In the genomic region with DNA sequence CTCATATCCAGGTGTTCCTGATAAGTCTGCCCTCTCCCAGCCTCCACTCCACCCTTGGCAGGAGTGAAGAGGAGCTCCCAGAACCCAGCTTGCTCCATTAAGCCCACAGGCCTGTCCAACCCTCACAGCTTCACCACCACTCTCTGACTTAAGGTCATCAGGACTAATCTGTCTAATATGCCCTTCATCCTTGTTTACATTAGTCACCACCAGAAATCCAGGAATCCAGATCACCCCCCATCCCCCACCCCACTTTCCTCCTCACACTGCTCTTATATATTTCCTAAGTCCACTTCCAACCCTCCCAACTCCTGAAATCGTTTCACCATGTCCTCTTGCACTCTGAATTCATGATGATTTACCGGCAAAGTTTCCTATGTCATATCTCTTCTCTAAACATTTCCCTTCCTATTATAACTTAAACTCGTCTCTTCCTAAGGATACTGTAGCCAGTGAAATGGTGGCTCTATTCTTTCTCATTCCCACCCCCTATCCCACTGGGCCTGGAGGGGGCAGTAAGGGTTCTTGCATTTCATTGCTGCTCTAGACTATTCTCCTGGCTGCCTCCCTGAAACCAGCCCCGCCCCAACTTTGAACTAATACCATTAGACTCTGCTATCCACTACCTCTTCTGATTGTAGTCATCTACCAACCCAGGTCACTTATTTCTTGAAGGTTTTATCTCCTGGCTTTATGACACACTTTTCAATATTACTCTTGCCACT, we compare ENCODE assay signal across 18 cellular contexts. TPM values are rescaled to one million over a fixed set of nuclear protein-coding genes. Genes with fewer than 3 reads are reported as not detected.
DNase-seq lines count a peak whose midpoint lies in the region; ATAC-seq and TF ChIP-seq lines count a peak whose summit lies in the region.
"Had no signal": no experiment of that assay in that cellular context is flagged by ENCODE, and none has a peak within 500 bp of the region (broad histone marks: within the 10 kb centered on the region; RNA-seq: fewer than 3 reads in every experiment).

No MANE protein-coding gene starts in this region.

- H3K18ac ChIP-seq in H9 (ENCODE audit: insufficient read length, low read depth, low read length) = no peak overlapping the region

- H3T11ph ChIP-seq in H9 (ENCODE audit: low read length) = no peak overlapping the region

- H3K27me3 Mint-ChIP-seq in Calu3 (ENCODE audit: unreplicated experiment) (no peaks in the 10 kb centered on the region), H9 (ENCODE audit: low read depth) (no peaks in the 10 kb centered on the region), WTC11 (ENCODE audit: low read depth) (no peaks in the 10 kb centered on the region)

- H3K4me1 ChIP-seq in H9 (ENCODE audit: insufficient read depth, low read length) = peaks cover 6% of the 10 kb centered on the region; the same call in 1 of the 2 replicates

- intact Hi-C loops in Calu3 (cut with micrococcal nuclease; ENCODE audit: unreplicated experiment) = loop anchor here (1.0 to 10.0 kb wide), 2 partner anchors 87 to 186 kb away; a partner anchor contains a TSS

- no peak overlapping the region for H3K4ac ChIP-seq in H9 (ENCODE audit: low read depth, low read length)

- no peak overlapping the region for H2BK120ac ChIP-seq in H9 (ENCODE audit: low read depth, low read length, poor library complexity, severe bottlenecking)

- H3K27ac Mint-ChIP-seq in Calu3 (ENCODE audit: unreplicated experiment) (peak overlapping the region; percentile 3), H9 (peak overlapping the region in 1 of 3 experiments; percentile 93; a peak in 3 of 7 replicates), WTC11 (peak overlapping the region; percentile 43; the same call in 1 of the 2 replicates)
- H3K27ac Mint-ChIP-seq: B cell had no signal

- POLR2A ChIA-PET in WTC11 (lab: Charles Lee) = interaction anchor here (0.6 kb wide), 1 partner anchor 129 kb away, joined by 8 read pairs; no protein-coding TSS in a partner anchor

- no peak overlapping the region for H3K14ac ChIP-seq in H9 (ENCODE audit: insufficient read depth, low read length)

- H4K91ac ChIP-seq in H9 (ENCODE audit: insufficient read length, low read depth, low read length) = no peak overlapping the region

- H3K27me3 ChIP-seq in H9 (ENCODE audit: insufficient read depth, low read length) = no peaks in the 10 kb centered on the region

- H3K27ac ChIP-seq in H9 (ENCODE audit: insufficient read length, low read depth, low read length) = no peak overlapping the region
- H3K27ac ChIP-seq: SK-N-MC had no signal

- H3K4me2 ChIP-seq in H9 (ENCODE audit: insufficient read depth, insufficient read length, low read length) = no peak overlapping the region

- H2BK5ac ChIP-seq in H9 (ENCODE audit: insufficient read length, low read length) = no peak overlapping the region

- no peaks in the 10 kb centered on the region for H3K23me2 ChIP-seq in H9 (ENCODE audit: insufficient read length, low read depth, low read length, poor library complexity, severe bottlenecking)

- H3K9ac ChIP-seq in H9 (ENCODE audit: extremely low read depth, insufficient read length, low read length) = no peak overlapping the region

- H2BK12ac ChIP-seq in H9 (ENCODE audit: insufficient read length, low read depth, low read length) = no peak overlapping the region

- H3K4me3 Mint-ChIP-seq in Calu3 (ENCODE audit: low read depth, unreplicated experiment) (no peak overlapping the region), H9 (no peak overlapping the region), WTC11 (no peak overlapping the region)
- H3K4me3 Mint-ChIP-seq: B cell had no signal

- H3K9me3 Mint-ChIP-seq in Calu3 (ENCODE audit: low read depth, unreplicated experiment) (no peaks in the 10 kb centered on the region), H9 (no peaks in the 10 kb centered on the region; a peak in 1 of 5 replicates), WTC11 (peaks cover 8% of the 10 kb centered on the region)

- H3K4me1 Mint-ChIP-seq in Calu3 (ENCODE audit: low read depth, unreplicated experiment) (peaks cover 42% of the 10 kb centered on the region), H9 (peaks cover 12 to 24% of the 10 kb centered on the region in 2 experiments), WTC11 (peaks cover 28% of the 10 kb centered on the region)
- H3K4me1 Mint-ChIP-seq: B cell had no signal

- H3K79me2 ChIP-seq in H9 (ENCODE audit: insufficient read depth, low read length) = no peaks in the 10 kb centered on the region

- H4K5ac ChIP-seq in H9 (ENCODE audit: insufficient read length, low read depth, low read length) = no peak overlapping the region

- no CpG with 5 or more reads among the region's 4 CpGs for WGBS in H9 (ENCODE audit: extremely low coverage, insufficient read length, low lambda C conversion rate)

- H3K36me3 Mint-ChIP-seq in Calu3 (ENCODE audit: insufficient read depth, unreplicated experiment) (peaks cover 12% of the 10 kb centered on the region), H9 (ENCODE audit: insufficient read depth in 1 of 3, low read depth in 3 of 3) (peaks cover under 1 to 4% (median under 1%) of the 10 kb centered on the region in 3 experiments; a peak in 4 of 7 replicates), WTC11 (0 out of 2 replicates have a peak, but pooled peaks cover 7% of the 10 kb centered on the region)

- CTCF ChIA-PET in Calu3 (lab: Charles Lee) = interaction anchor here (0.6 to 1.0 kb wide), 2 partner anchors 18 to 86 kb away, joined by 3 to 4 read pairs; no protein-coding TSS in a partner anchor
- CTCF ChIA-PET in WTC11 (lab: Charles Lee) = interaction anchor here (0.7 to 1.0 kb wide), 3 partner anchors 10 to 33 kb away, joined by 3 read pairs; no protein-coding TSS in a partner anchor

- BruUV-seq in Calu3 (replicated peaks; lab: Mats Ljungman, UMichigan) = no TSS peak

- no peak for TF ChIP-seq CTCF in Calu3 (IDR thresholded peaks at IDR 0.05; ENCODE audit: unreplicated experiment)
- 0 out of 3 replicates have a peak, but pooled peaks have one; percentile 18 for TF ChIP-seq CTCF in H9 (conservative IDR thresholded peaks at IDR 0.05)
- TF ChIP-seq CTCF in WTC11 (IDR thresholded peaks at IDR 0.05) = no peak

- no peak overlapping the region for H2BK15ac ChIP-seq in H9 (ENCODE audit: low read depth, low read length)

- no peak for DNase-seq in Calu3
- DNase-seq in H9 = no peak
- peak; percentile 18 for DNase-seq in WTC11 (ENCODE audit: low spot score)
- peak; percentile 19 for DNase-seq in iPS-NIHi11 (ENCODE audit: low spot score)
- no peak for DNase-seq in Kasumi-1 (lab: John Stamatoyannopoulos, UW)
- no peak for DNase-seq in stimulated activated CD4-positive, alpha-beta T cell treated with anti-CD3 and anti-CD28 coated beads, Interleukin-4, amount 100 ng/mL, for 1 hour
- DNase-seq in GM19238 (ENCODE audit: insufficient read length, low spot score) = no peak
- DNase-seq: COR-L47, DMS153, KG1, NCI-H1436, NCI-H2081, NCI-H446 treated with DMSO at 0.1 percent for 48 hours, NCI-H69, SHP77 had no signal

- H3K9me3 ChIP-seq in H9 (ENCODE audit: control insufficient read depth, low read depth, low read length) = no peaks in the 10 kb centered on the region

- H2AK5ac ChIP-seq in H9 (ENCODE audit: insufficient read length, low read length) = no peak overlapping the region

- ATAC-seq in WTC11 (peak; percentile 55), esophagus mucosa (no peak)

- H3K79me1 ChIP-seq in H9 (ENCODE audit: insufficient read depth, low read depth, low read length, poor library complexity, severe bottlenecking) = no peaks in the 10 kb centered on the region

- no peak overlapping the region for H2AFZ ChIP-seq in H9 (ENCODE audit: low read length)

- H2BK20ac ChIP-seq in H9 (ENCODE audit: low read depth, low read length, poor library complexity, severe bottlenecking) = no peak overlapping the region

- no peak overlapping the region for H3K56ac ChIP-seq in H9 (ENCODE audit: insufficient read length, low read depth, low read length)

- H4K8ac ChIP-seq in H9 (replicated peaks; ENCODE audit: insufficient read length, low read depth, low read length) = no peak overlapping the region

- no peak overlapping the region for H3K23ac ChIP-seq in H9 (ENCODE audit: insufficient read length, low read depth, low read length)

- H4K20me1 ChIP-seq in H9 (ENCODE audit: control insufficient read depth, insufficient read depth, insufficient read length) = no peaks in the 10 kb centered on the region

TF ChIP-seq in WTC11, 78 proteins besides CTCF, POLR2A, EP300 and RAD21 (continues in another document):
- TF ChIP-seq, protein P1, sequence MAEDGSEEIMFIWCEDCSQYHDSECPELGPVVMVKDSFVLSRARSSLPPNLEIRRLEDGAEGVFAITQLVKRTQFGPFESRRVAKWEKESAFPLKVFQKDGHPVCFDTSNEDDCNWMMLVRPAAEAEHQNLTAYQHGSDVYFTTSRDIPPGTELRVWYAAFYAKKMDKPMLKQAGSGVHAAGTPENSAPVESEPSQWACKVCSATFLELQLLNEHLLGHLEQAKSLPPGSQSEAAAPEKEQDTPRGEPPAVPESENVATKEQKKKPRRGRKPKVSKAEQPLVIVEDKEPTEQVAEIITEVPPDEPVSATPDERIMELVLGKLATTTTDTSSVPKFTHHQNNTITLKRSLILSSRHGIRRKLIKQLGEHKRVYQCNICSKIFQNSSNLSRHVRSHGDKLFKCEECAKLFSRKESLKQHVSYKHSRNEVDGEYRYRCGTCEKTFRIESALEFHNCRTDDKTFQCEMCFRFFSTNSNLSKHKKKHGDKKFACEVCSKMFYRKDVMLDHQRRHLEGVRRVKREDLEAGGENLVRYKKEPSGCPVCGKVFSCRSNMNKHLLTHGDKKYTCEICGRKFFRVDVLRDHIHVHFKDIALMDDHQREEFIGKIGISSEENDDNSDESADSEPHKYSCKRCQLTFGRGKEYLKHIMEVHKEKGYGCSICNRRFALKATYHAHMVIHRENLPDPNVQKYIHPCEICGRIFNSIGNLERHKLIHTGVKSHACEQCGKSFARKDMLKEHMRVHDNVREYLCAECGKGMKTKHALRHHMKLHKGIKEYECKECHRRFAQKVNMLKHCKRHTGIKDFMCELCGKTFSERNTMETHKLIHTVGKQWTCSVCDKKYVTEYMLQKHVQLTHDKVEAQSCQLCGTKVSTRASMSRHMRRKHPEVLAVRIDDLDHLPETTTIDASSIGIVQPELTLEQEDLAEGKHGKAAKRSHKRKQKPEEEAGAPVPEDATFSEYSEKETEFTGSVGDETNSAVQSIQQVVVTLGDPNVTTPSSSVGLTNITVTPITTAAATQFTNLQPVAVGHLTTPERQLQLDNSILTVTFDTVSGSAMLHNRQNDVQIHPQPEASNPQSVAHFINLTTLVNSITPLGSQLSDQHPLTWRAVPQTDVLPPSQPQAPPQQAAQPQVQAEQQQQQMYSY (CRISPR knock-in tag; IDR thresholded peaks at IDR 0.05) = no peak
- TF ChIP-seq IRF2 (CRISPR knock-in tag; IDR thresholded peaks at IDR 0.05; ENCODE audit: borderline replicate concordance, low read depth) = no peak

RNA-seq across cellular contexts. Expression of a gene that starts 43.4 kb away (rescaled TPM):
- total RNA-seq in Calu3 (2022) (45.6 and 64.8 TPM in 2 replicates), H9 (2021) (12.4 and 12.6 TPM in 2 replicates), WTC11 (2021) (12.1 to 13.1 TPM (median 12.9 TPM) in 3 replicates), esophagus mucosa (11.4 TPM)

Comparison
In these comparisons a context has a peak if more than half of its experiments do, and no peak if none do; other contexts are left out.
1. DNase-seq: peak in WTC11 (single experiment) and iPS-NIHi11 (single experiment); none in Calu3 (single experiment), H9 (single experiment), Kasumi-1 (0 of 2), stimulated activated CD4-positive, alpha-beta T cell treated with anti-CD3 and anti-CD28 coated beads, Interleukin-4, amount 100 ng/mL, for 1 hour (single experiment) and GM19238 (single experiment).